18 cellular contexts compared by ENCODE assay signal in genomic region chr1:234292548-234292947, GRCh38.
A peak's percentile ranks its signal among the peaks of the same experiment; 100 is the strongest.
DNase-seq lines count a peak whose midpoint lies in the region; ATAC-seq lines count a peak whose summit lies in the region.
"Had no signal": no experiment of that assay in that cellular context is flagged by ENCODE, and none has a peak within 500 bp of the region (broad histone marks: within the 10 kb centered on the region; RNA-seq: fewer than 3 reads in every experiment).

No MANE protein-coding gene starts in this region.

- H4K20me1 ChIP-seq in GM23248 (ENCODE audit: insufficient read depth): no peaks in the 10 kb centered on the region
- H4K20me1 ChIP-seq: BLaER1 had no signal

- no peaks in the 10 kb centered on the region for H3K36me3 ChIP-seq in GM23248 (ENCODE audit: low read depth)
- H3K36me3 ChIP-seq: BE2C, BLaER1 had no signal

- no peaks in the 10 kb centered on the region for H3K79me2 ChIP-seq in GM23248 (ENCODE audit: insufficient read depth)

- ATAC-seq in GM18858 (IDR thresholded peaks at IDR 0.05; ENCODE audit: unreplicated experiment): no peak
- ATAC-seq: GM12878 had no signal

- 36 to 43% methylated on average over 2 of the region's 2 CpGs for WGBS in GM23248 (ENCODE audit: low coverage in 1 of 2, low lambda C conversion rate in 2 of 2, missing lambda C conversion rate in 2 of 2), 2 experiments

- no peaks in the 10 kb centered on the region for H3K4me1 ChIP-seq in GM23248 (ENCODE audit: insufficient read depth)
- H3K4me1 ChIP-seq: BE2C, BLaER1, Caco-2 had no signal

- no peaks in the 10 kb centered on the region for H3F3A ChIP-seq in GM23248 (ENCODE audit: insufficient read depth)

- no peak overlapping the region for H3K9ac ChIP-seq in GM23248
- H3K9ac ChIP-seq: BLaER1 had no signal

- no peak overlapping the region for H3K4me2 ChIP-seq in GM23248 (ENCODE audit: unreplicated experiment)
- H3K4me2 ChIP-seq: BLaER1 had no signal

- H3K9me2 ChIP-seq in GM23248 (ENCODE audit: insufficient read depth): no peaks in the 10 kb centered on the region

- H3K27ac ChIP-seq in angular gyrus (ENCODE audit: low read depth, low read length) (peak overlapping the region; percentile 60), cingulate gyrus (ENCODE audit: low read depth, low read length) (peak overlapping the region; percentile 15), temporal lobe (ENCODE audit: low read depth, low read length) (peak overlapping the region; percentile 52), GM23248 (no peak overlapping the region)
- H3K27ac ChIP-seq: BLaER1 had no signal

- in situ Hi-C loops in GM23248 (cut with MboI): no loop called here

- no peak for DNase-seq in activated effector memory CD4-positive, alpha-beta T cell treated with anti-CD3 and anti-CD28 coated beads, Interleukin-2, amount 50 U/mL, for 16 hours
- no peak for DNase-seq in GM23248
- DNase-seq: 8988T; ACHN; BE2C; Caco-2; Calu3; CD4-positive, alpha-beta memory T cell; CD4-positive, CD25-positive, alpha-beta regulatory T cell; CD8-positive, alpha-beta memory T cell; DMS79 treated with DMSO at 0.1 percent for 48 hours; GDM1 had no signal

- no peaks in the 10 kb centered on the region for H3K9me3 ChIP-seq in GM23248 (ENCODE audit: low read depth)
- H3K9me3 ChIP-seq: BE2C had no signal

- no peak overlapping the region for H2AFZ ChIP-seq in GM23248

- H3K4me3 ChIP-seq in GM23248: no peak overlapping the region
- H3K4me3 ChIP-seq: BLaER1, GM12878 had no signal

- H3K27me3 ChIP-seq in GM23248 (replicated peaks; ENCODE audit: insufficient read depth): peaks cover 5% of the 10 kb centered on the region; the same call in 1 of the 2 replicates
- H3K27me3 ChIP-seq: BLaER1 had no signal
